ENCODE assay signal across 1 cellular context in genomic region chr7:73899731-73900142, GRCh38.
TF ChIP-seq lines count a peak whose summit lies in the region.

No MANE protein-coding gene starts in this region.

TF ChIP-seq in IMR-90, 13 proteins besides CTCF, POLR2A, EP300 and RAD21:
- TF ChIP-seq MAZ (IDR thresholded peaks at IDR 0.05; ENCODE audit: borderline replicate concordance, low read depth, low read length) (no peak), ELK1 (IDR thresholded peaks at IDR 0.05; ENCODE audit: borderline replicate concordance, low read depth, low read length) (no peak), BHLHE40 (IDR thresholded peaks at IDR 0.05; ENCODE audit: low read depth, low read length) (0 out of 2 replicates have a peak, but pooled peaks have one; percentile 19), MAFK (IDR thresholded peaks at IDR 0.05; ENCODE audit: low read depth, low read length) (no peak), CHD1 (IDR thresholded peaks at IDR 0.05; ENCODE audit: low read depth, low read length) (no peak), FOS (IDR thresholded peaks at IDR 0.05; ENCODE audit: low read depth, low read length) (peak; percentile 55; the same call in 1 of the 2 replicates), RFX5 (IDR thresholded peaks at IDR 0.05; ENCODE audit: low read depth, low read length) (no peak)
- TF ChIP-seq, protein P1, sequence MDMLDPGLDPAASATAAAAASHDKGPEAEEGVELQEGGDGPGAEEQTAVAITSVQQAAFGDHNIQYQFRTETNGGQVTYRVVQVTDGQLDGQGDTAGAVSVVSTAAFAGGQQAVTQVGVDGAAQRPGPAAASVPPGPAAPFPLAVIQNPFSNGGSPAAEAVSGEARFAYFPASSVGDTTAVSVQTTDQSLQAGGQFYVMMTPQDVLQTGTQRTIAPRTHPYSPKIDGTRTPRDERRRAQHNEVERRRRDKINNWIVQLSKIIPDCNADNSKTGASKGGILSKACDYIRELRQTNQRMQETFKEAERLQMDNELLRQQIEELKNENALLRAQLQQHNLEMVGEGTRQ (IDR thresholded peaks at IDR 0.05; ENCODE audit: low read depth, low read length): 0 out of 2 replicates have a peak, but pooled peaks have one; percentile 36
